8 cellular contexts compared by ENCODE assay signal in genomic region chr9:2623046-2623865, GRCh38. TPM values are rescaled to one million over a fixed set of nuclear protein-coding genes. Genes with fewer than 3 reads are reported as not detected.
DNase-seq lines count a peak whose midpoint lies in the region; ATAC-seq and TF ChIP-seq lines count a peak whose summit lies in the region.

No MANE protein-coding gene starts in this region.

- no peak overlapping the region for H2BK12ac ChIP-seq in mesenchymal stem cell (ENCODE audit: low read length in 2 of 2)

- no peak overlapping the region for H4K8ac ChIP-seq in mesenchymal stem cell (ENCODE audit: low read length)

- H3K9ac ChIP-seq in mesenchymal stem cell (ENCODE audit: low read length) = peak overlapping the region; percentile 77

- H2AK5ac ChIP-seq in mesenchymal stem cell (ENCODE audit: low read length, severe bottlenecking) = no peak overlapping the region

- DNase-seq in GM03348 (ENCODE audit: low spot score) (peak; percentile 54), SW480 (ENCODE audit: low spot score) (peak; percentile 12), epithelial cell of prostate (ENCODE audit: low read depth, low spot score) (peak; percentile 63), mesenchymal stem cell (peak; percentile 43), suprapubic skin (ENCODE audit: low spot score in 2 of 2) (peak; percentile 61 to 80), SKM-1 treated with dmso at 0.1 percent for 144 hours (lab: John Stamatoyannopoulos, UW; ENCODE audit: unreplicated experiment) (no peak)

- H2AFZ ChIP-seq in mesenchymal stem cell (ENCODE audit: low read depth, low read length) = no peak overlapping the region

- H3K27me3 ChIP-seq in mesenchymal stem cell (ENCODE audit: control insufficient read depth in 1 of 2, insufficient read depth in 1 of 2, low read length in 2 of 2) = peaks cover 12 to 14% of the 10 kb centered on the region in 2 experiments
- no peaks in the 10 kb centered on the region for H3K27me3 ChIP-seq in suprapubic skin

- H2BK120ac ChIP-seq in mesenchymal stem cell (ENCODE audit: low read depth, low read length) = no peak overlapping the region

- no peak overlapping the region for H3K14ac ChIP-seq in mesenchymal stem cell (ENCODE audit: low read length in 2 of 2)

- WGBS in mesenchymal stem cell = 4% methylated on average over 46 of the region's 46 CpGs
- WGBS in suprapubic skin = 24% methylated on average over 14 of the region's 46 CpGs

- H3K4me1 ChIP-seq in mesenchymal stem cell (ENCODE audit: control insufficient read depth, insufficient read depth, low read depth, low read length) (peaks cover 8% of the 10 kb centered on the region), suprapubic skin (peaks cover 30% of the 10 kb centered on the region)

- no peak overlapping the region for H3K4ac ChIP-seq in mesenchymal stem cell (ENCODE audit: low read depth in 1 of 2, low read length in 2 of 2)

- TF ChIP-seq POLR2A in suprapubic skin (IDR thresholded peaks at IDR 0.05) = no peak

- ATAC-seq in HG03159 (IDR thresholded peaks at IDR 0.05; ENCODE audit: unreplicated experiment) (peak; percentile 7), GM18520 (IDR thresholded peaks at IDR 0.05; ENCODE audit: unreplicated experiment) (no peak)

- peaks cover 2% of the 10 kb centered on the region for H3K79me1 ChIP-seq in mesenchymal stem cell (replicated peaks; ENCODE audit: low read length, poor library complexity, severe bottlenecking)

- peak overlapping the region; percentile 77 for H3K4me2 ChIP-seq in mesenchymal stem cell (ENCODE audit: low read length, poor library complexity, severe bottlenecking)

- H3K4me3 ChIP-seq in mesenchymal stem cell (ENCODE audit: insufficient read depth in 1 of 2, low read depth in 1 of 2, low read length in 2 of 2) = peak overlapping the region; percentile 78
- H3K4me3 ChIP-seq in suprapubic skin = peak overlapping the region; percentile 68

- TF ChIP-seq CTCF in suprapubic skin (IDR thresholded peaks at IDR 0.05) = no peak

- H3K36me3 ChIP-seq in mesenchymal stem cell (ENCODE audit: control insufficient read depth in 1 of 2, insufficient read depth in 2 of 2, low read depth in 1 of 2, low read length in 2 of 2) (no peaks in the 10 kb centered on the region), suprapubic skin (no peaks in the 10 kb centered on the region)

- no peak overlapping the region for H3K18ac ChIP-seq in mesenchymal stem cell (ENCODE audit: low read depth in 1 of 2, low read length in 2 of 2)

- TF ChIP-seq EP300 in suprapubic skin (IDR thresholded peaks at IDR 0.05) = no peak

- no peak overlapping the region for H2BK5ac ChIP-seq in mesenchymal stem cell (ENCODE audit: low read depth, low read length, poor library complexity, severe bottlenecking)

- H4K91ac ChIP-seq in mesenchymal stem cell (ENCODE audit: low read length) = no peak overlapping the region

- no peak overlapping the region for H2BK15ac ChIP-seq in mesenchymal stem cell (ENCODE audit: low read depth, poor library complexity, severe bottlenecking)

- peak overlapping the region; percentile 80 for H3K27ac ChIP-seq in epithelial cell of prostate
- peak overlapping the region; percentile 83 for H3K27ac ChIP-seq in mesenchymal stem cell (ENCODE audit: low read length, poor library complexity, severe bottlenecking)
- H3K27ac ChIP-seq in suprapubic skin = peak overlapping the region; percentile 61

- no peaks in the 10 kb centered on the region for H3K9me3 ChIP-seq in mesenchymal stem cell (ENCODE audit: control insufficient read depth, low read length)
- no peaks in the 10 kb centered on the region for H3K9me3 ChIP-seq in suprapubic skin

- no peak overlapping the region for H3K23ac ChIP-seq in mesenchymal stem cell (ENCODE audit: low read length in 2 of 2)

RNA-seq across cellular contexts. Expression of gene VLDLR, which starts 1.7 kb away (rescaled TPM):
- 1.9 TPM for polyA plus RNA-seq in mesenchymal stem cell (2013, experiment 1 of 2)
- polyA plus RNA-seq in mesenchymal stem cell (2013, experiment 2 of 2) = 2.2 TPM
- 1 to 10 TPM; 1.1 to 8.4 (median 6.9) TPM for total RNA-seq in suprapubic skin
